Comparison of ENCODE assay signal across 10 cellular contexts in genomic region chr14:100568164-100568997, GRCh38. TPM values are rescaled to one million over a fixed set of nuclear protein-coding genes. Genes with fewer than 3 reads are reported as not detected.
DNase-seq lines count a peak whose midpoint lies in the region; ATAC-seq and TF ChIP-seq lines count a peak whose summit lies in the region.
"Had no signal": no experiment of that assay in that cellular context is flagged by ENCODE, and none has a peak within 500 bp of the region (broad histone marks: within the 10 kb centered on the region; RNA-seq: fewer than 3 reads in every experiment).

No MANE protein-coding gene starts in this region.

- H3K9me3 Mint-ChIP-seq in dendritic cell treated with granulocyte-macrophage colony-stimulating factor and Interleukin-4, amounts not matched to agents 40 ng/mL and 50 ng/mL, for 4 days = no peaks in the 10 kb centered on the region
- H3K9me3 Mint-ChIP-seq in nephron progenitor cell = no peaks in the 10 kb centered on the region
- H3K9me3 Mint-ChIP-seq: activated naive CD4-positive, alpha-beta T cell treated with anti-CD3 and anti-CD28 coated beads, Interleukin-2, amount 10 ng/mL, durations not matched to agents 7 days and 5 days had no signal

- H3K36me3 ChIP-seq in left ventricle myocardium inferior = no peaks in the 10 kb centered on the region

- intact Hi-C loops in left ventricle myocardium inferior (cut with micrococcal nuclease) = no loop called here
- intact Hi-C loops in cardiac septum (cut with DNase I) = no loop called here
- intact Hi-C loops in dendritic cell treated with granulocyte-macrophage colony-stimulating factor and Interleukin-4, amounts not matched to agents 40 ng/mL and 50 ng/mL, for 4 days (cut with micrococcal nuclease) = no loop called here

- H3K4me1 Mint-ChIP-seq in dendritic cell treated with granulocyte-macrophage colony-stimulating factor and Interleukin-4, amounts not matched to agents 40 ng/mL and 50 ng/mL, for 4 days (ENCODE audit: low read depth) = peaks cover 17% of the 10 kb centered on the region
- H3K4me1 Mint-ChIP-seq in nephron progenitor cell = peaks cover 17% of the 10 kb centered on the region

- no peak overlapping the region for H3K27ac Mint-ChIP-seq in dendritic cell treated with granulocyte-macrophage colony-stimulating factor and Interleukin-4, amounts not matched to agents 40 ng/mL and 50 ng/mL, for 4 days
- no peak overlapping the region for H3K27ac Mint-ChIP-seq in nephron progenitor cell
- H3K27ac Mint-ChIP-seq: activated naive CD4-positive, alpha-beta T cell treated with anti-CD3 and anti-CD28 coated beads, Interleukin-2, amount 10 ng/mL, durations not matched to agents 7 days and 5 days had no signal

- TF ChIP-seq CTCF in left ventricle myocardium inferior (IDR thresholded peaks at IDR 0.05; ENCODE audit: borderline replicate concordance) (no peak), nephron progenitor cell (IDR thresholded peaks at IDR 0.05) (no peak)

- ATAC-seq in HG02970 (IDR thresholded peaks at IDR 0.05; ENCODE audit: low FRiP score, unreplicated experiment) = no peak

- H3K4me3 ChIP-seq in left ventricle myocardium inferior = peak overlapping the region; percentile 68

- peaks cover 29% of the 10 kb centered on the region for H3K4me1 ChIP-seq in left ventricle myocardium inferior

- no peaks in the 10 kb centered on the region for H3K9me3 ChIP-seq in left ventricle myocardium inferior (replicated peaks)

- H3K27me3 Mint-ChIP-seq in dendritic cell treated with granulocyte-macrophage colony-stimulating factor and Interleukin-4, amounts not matched to agents 40 ng/mL and 50 ng/mL, for 4 days = peaks cover 88% of the 10 kb centered on the region
- peaks cover 79% of the 10 kb centered on the region for H3K27me3 Mint-ChIP-seq in nephron progenitor cell (ENCODE audit: low read depth, poor library complexity)

- H3K27ac ChIP-seq in left ventricle myocardium inferior (replicated peaks) = no peak overlapping the region

- peaks cover 100% of the 10 kb centered on the region for H3K27me3 ChIP-seq in left ventricle myocardium inferior (ENCODE audit: low read depth)

- DNase-seq in left ventricle myocardium inferior (no peak), cardiac septum (ENCODE audit: low spot score) (no peak), nephron progenitor cell (peak; percentile 46), inferior parietal cortex (ENCODE audit: extremely low spot score) (no peak), iPS-NIHi7 (ENCODE audit: extremely low spot score) (no peak), SIG-M5 (lab: John Stamatoyannopoulos, UW) (no peak)
- DNase-seq: activated naive CD4-positive, alpha-beta T cell treated with anti-CD3 and anti-CD28 coated beads, Interleukin-2, amount 10 ng/mL, durations not matched to agents 7 days and 5 days; Calu3 had no signal

- H3K36me3 Mint-ChIP-seq in dendritic cell treated with granulocyte-macrophage colony-stimulating factor and Interleukin-4, amounts not matched to agents 40 ng/mL and 50 ng/mL, for 4 days (ENCODE audit: low read depth) = no peaks in the 10 kb centered on the region
- no peaks in the 10 kb centered on the region for H3K36me3 Mint-ChIP-seq in nephron progenitor cell (ENCODE audit: low read depth)
- H3K36me3 Mint-ChIP-seq: activated naive CD4-positive, alpha-beta T cell treated with anti-CD3 and anti-CD28 coated beads, Interleukin-2, amount 10 ng/mL, durations not matched to agents 7 days and 5 days had no signal

- H3K4me3 Mint-ChIP-seq in dendritic cell treated with granulocyte-macrophage colony-stimulating factor and Interleukin-4, amounts not matched to agents 40 ng/mL and 50 ng/mL, for 4 days = peak overlapping the region; percentile 44
- peak overlapping the region; percentile 48 for H3K4me3 Mint-ChIP-seq in nephron progenitor cell
- H3K4me3 Mint-ChIP-seq: activated naive CD4-positive, alpha-beta T cell treated with anti-CD3 and anti-CD28 coated beads, Interleukin-2, amount 10 ng/mL, durations not matched to agents 7 days and 5 days had no signal

RNA-seq across cellular contexts. Expression of gene BEGAIN, which starts 18.8 kb away (rescaled TPM):
- total RNA-seq in left ventricle myocardium inferior = 1.9 TPM
- 1.2 TPM for total RNA-seq in cardiac septum
